In the genomic region with DNA sequence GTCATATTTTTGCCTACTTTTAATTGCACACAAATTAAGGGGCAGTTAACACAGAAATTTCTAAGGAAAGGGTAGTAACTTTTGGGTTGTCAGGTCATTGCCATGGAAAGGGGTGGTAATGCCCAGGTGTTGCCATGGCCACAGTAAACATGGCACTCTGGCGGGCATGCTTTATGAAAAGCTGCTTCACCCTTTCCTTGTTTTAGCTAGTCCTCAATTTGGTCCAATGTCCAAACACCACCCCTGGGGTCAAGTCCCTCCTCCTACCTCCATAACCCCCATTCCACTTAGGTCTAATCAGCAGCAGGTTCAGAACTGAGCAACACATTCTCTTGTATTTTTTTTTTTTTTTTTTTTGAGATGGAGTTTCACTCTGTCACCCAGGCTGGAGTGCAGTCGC, we compare ENCODE assay signal across 18 cellular contexts. TPM values are rescaled to one million over a fixed set of nuclear protein-coding genes. Genes with fewer than 3 reads are reported as not detected.
DNase-seq lines count a peak whose midpoint lies in the region; ATAC-seq and TF ChIP-seq lines count a peak whose summit lies in the region.
"Had no signal": no experiment of that assay in that cellular context is flagged by ENCODE, and none has a peak within 500 bp of the region (broad histone marks: within the 10 kb centered on the region; RNA-seq: fewer than 3 reads in every experiment).

No MANE protein-coding gene starts in this region.

- ATAC-seq in foreskin keratinocyte, result no peak

- H3K27me3 ChIP-seq in liver (ENCODE audit: control insufficient read depth in 4 of 4, insufficient read depth in 4 of 4, low read length in 3 of 4) (no peaks in the 10 kb centered on the region), foreskin keratinocyte (peaks cover 12% of the 10 kb centered on the region)

- WGBS in liver, result 61% methylated on average over 2 of the region's 2 CpGs

- H3K9me3 ChIP-seq in liver (ENCODE audit: control insufficient read depth in 4 of 4, low read length in 3 of 4), result no peaks in the 10 kb centered on the region

- no peaks in the 10 kb centered on the region for H3K9me3 Mint-ChIP-seq in type B pancreatic cell
- H3K9me3 Mint-ChIP-seq: CD4-positive, alpha-beta T cell; H9 had no signal

- no peaks in the 10 kb centered on the region for H3K36me3 Mint-ChIP-seq in type B pancreatic cell

- peaks cover 17% of the 10 kb centered on the region for H3K27me3 Mint-ChIP-seq in type B pancreatic cell
- H3K27me3 Mint-ChIP-seq: CD4-positive, alpha-beta T cell had no signal

- no peak overlapping the region for H3K4me3 Mint-ChIP-seq in type B pancreatic cell
- H3K4me3 Mint-ChIP-seq: CD4-positive, alpha-beta T cell; H9 had no signal

- TF ChIP-seq CTCF in liver (IDR thresholded peaks at IDR 0.05; ENCODE audit: low read depth, low read length, missing input control) (no peak), type B pancreatic cell (conservative IDR thresholded peaks at IDR 0.05) (no peak), foreskin keratinocyte (conservative IDR thresholded peaks at IDR 0.05) (no peak)

- TF ChIP-seq RAD21 in liver (IDR thresholded peaks at IDR 0.05), result no peak

- no peak overlapping the region for H3K4me3 ChIP-seq in liver (ENCODE audit: low read depth in 1 of 3, low read length in 3 of 3)

- H3K4me1 ChIP-seq in liver (ENCODE audit: control insufficient read depth in 4 of 4, insufficient read depth in 4 of 4, low read length in 3 of 4), result peaks cover 5 to 37% (median 24%) of the 10 kb centered on the region in 4 donors
- no peaks in the 10 kb centered on the region for H3K4me1 ChIP-seq in foreskin keratinocyte

- no peaks in the 10 kb centered on the region for H3K36me3 ChIP-seq in liver (ENCODE audit: control insufficient read depth in 4 of 4, insufficient read depth in 3 of 4, low read depth in 1 of 4, low read length in 3 of 4)

- DNase-seq in COLO668 (lab: John Stamatoyannopoulos, UW; ENCODE audit: unreplicated experiment) (peak; percentile 18), NCI-H69 (lab: John Stamatoyannopoulos, UW) (peak; percentile 35), type B pancreatic cell (ENCODE audit: extremely low spot score, unreplicated experiment) (no peak), anterior cingulate cortex (lab: John Stamatoyannopoulos, UW) (no peak), foreskin keratinocyte (no peak), cortex of kidney (lab: John Stamatoyannopoulos, UW) (no peak)
- DNase-seq: AML-193; CD4-positive, alpha-beta T cell; DMS153; DMS79; GDM1; H9 had no signal

- no peak overlapping the region for H3K27ac ChIP-seq in liver (ENCODE audit: low read depth in 1 of 2, low read length in 2 of 2)
- H3K27ac ChIP-seq in foreskin keratinocyte, result no peak overlapping the region
- H3K27ac ChIP-seq: C4-2B had no signal

- peaks cover 5% of the 10 kb centered on the region for H3K4me1 Mint-ChIP-seq in type B pancreatic cell (ENCODE audit: unreplicated experiment)

- H3K9ac ChIP-seq in liver (ENCODE audit: low read depth in 1 of 2, low read length in 2 of 2), result no peak overlapping the region

- peak overlapping the region; percentile 39 for H3K27ac Mint-ChIP-seq in type B pancreatic cell
- H3K27ac Mint-ChIP-seq: CD4-positive, alpha-beta T cell; H9 had no signal

TF ChIP-seq in liver, 16 proteins besides CTCF, POLR2A, EP300 and RAD21:
- TF ChIP-seq FOXA1 (IDR thresholded peaks at IDR 0.05), result no peak
- no peak for TF ChIP-seq JUND (IDR thresholded peaks at IDR 0.05)
- TF ChIP-seq ZBTB33 (IDR thresholded peaks at IDR 0.05), result no peak
- TF ChIP-seq GABPA (IDR thresholded peaks at IDR 0.05 in 1 of 2, conservative IDR thresholded peaks at IDR 0.05 in 1 of 2), result no peak
- TF ChIP-seq MAX (IDR thresholded peaks at IDR 0.05), result no peak
- TF ChIP-seq RXRA (IDR thresholded peaks at IDR 0.05), result peak in 1 of 2 donors; percentile 67
- TF ChIP-seq FOXA2 (IDR thresholded peaks at IDR 0.05), result peak; percentile 31
- peak; percentile 16 for TF ChIP-seq SP1 (IDR thresholded peaks at IDR 0.05)
- TF ChIP-seq HNF4G (IDR thresholded peaks at IDR 0.05), result no peak
- TF ChIP-seq YY1 (IDR thresholded peaks at IDR 0.05), result peak; percentile 21
- TF ChIP-seq REST (IDR thresholded peaks at IDR 0.05), result no peak
- no peak for TF ChIP-seq EGR1 (IDR thresholded peaks at IDR 0.05; ENCODE audit: low read depth in 2 of 2)
- no peak for TF ChIP-seq NR2F2 (IDR thresholded peaks at IDR 0.05)
- peak; percentile 42 to 57 for TF ChIP-seq HNF4A (conservative IDR thresholded peaks at IDR 0.05)
- TF ChIP-seq TAF1 (conservative IDR thresholded peaks at IDR 0.05), result no peak
- TF ChIP-seq ATF3 (IDR thresholded peaks at IDR 0.05), result no peak

RNA-seq across cellular contexts. Expression of gene FFAR2, which starts 6.6 kb away (rescaled TPM):
- total RNA-seq in liver (under 1 TPM; 0.67 to 0.84 TPM), type B pancreatic cell (ENCODE audit: low replicate concordance) (1.1 and 2.2 TPM in 2 replicates), foreskin keratinocyte (not detected in 2 replicates)
- polyA plus RNA-seq in liver (under 1 TPM; 0.25 to 0.28 TPM), foreskin keratinocyte (not detected in 2 replicates)
- total RNA-seq: Daoy, H1, H9 had no signal
- polyA plus RNA-seq: BJ, H1 had no signal

RNA-seq across cellular contexts. Expression of gene KRTDAP, which starts 35.6 kb away (rescaled TPM):
- not detected for total RNA-seq in liver
- polyA plus RNA-seq in liver, result not detected
- total RNA-seq in type B pancreatic cell (ENCODE audit: low replicate concordance), result 0.80 and 2.0 TPM in 2 replicates
- total RNA-seq in foreskin keratinocyte, result 9.0 and 12.6 TPM in 2 replicates
- 8.9 and 14.4 TPM in 2 replicates for polyA plus RNA-seq in foreskin keratinocyte
- total RNA-seq: CD4-positive, alpha-beta T cell; Daoy; HT-29 had no signal
- polyA plus RNA-seq: BJ had no signal

RNA-seq across cellular contexts. Expression of gene DMKN, which starts 58.8 kb away (rescaled TPM):
- 1 to 10 TPM; 1.7 to 9.4 TPM for total RNA-seq in liver
- 1 to 10 TPM; 1.4 to 3.1 TPM for polyA plus RNA-seq in liver
- total RNA-seq in type B pancreatic cell (ENCODE audit: low replicate concordance), result 70.9 and 141 TPM in 2 replicates
- 264 and 272 TPM in 2 replicates for total RNA-seq in foreskin keratinocyte
- polyA plus RNA-seq in foreskin keratinocyte, result 387 and 391 TPM in 2 replicates
- total RNA-seq: CD4-positive, alpha-beta T cell had no signal

Comparison
In these comparisons a context has a peak if more than half of its experiments do, and no peak if none do; other contexts are left out.
1. DNase-seq: peak in COLO668 (single experiment) and NCI-H69 (single experiment); none in type B pancreatic cell (single experiment), anterior cingulate cortex (0 of 58), foreskin keratinocyte (0 of 2) and cortex of kidney (single experiment).